ENCODE assay signal across 35 cellular contexts in the genomic region with DNA sequence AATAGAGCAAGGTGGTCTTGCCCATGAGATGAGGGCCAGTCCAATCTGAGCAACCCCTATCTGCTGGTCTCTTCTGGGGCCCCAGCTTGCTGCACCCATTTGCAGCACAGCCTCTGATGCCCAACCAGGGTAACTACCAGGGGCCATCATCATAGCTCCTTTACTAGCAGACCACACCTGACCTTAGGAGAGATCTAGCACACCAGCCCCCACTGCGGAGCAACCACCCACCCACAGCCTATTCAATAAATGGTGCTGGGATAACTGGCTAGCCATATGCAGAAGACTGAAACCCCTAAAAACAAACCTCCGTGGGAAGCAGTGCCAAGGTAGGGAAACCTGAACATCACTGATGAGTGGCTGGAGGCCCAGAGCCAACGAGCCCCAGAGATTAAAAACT.
"Had no signal": no experiment of that assay in that cellular context is flagged by ENCODE, and none has a peak within 500 bp of the region (broad histone marks: within the 10 kb centered on the region; RNA-seq: fewer than 3 reads in every experiment).

No MANE protein-coding gene starts in this region.

- H3K9me3 Mint-ChIP-seq: activated naive CD4-positive, alpha-beta T cell treated with anti-CD3 and anti-CD28 coated beads for 36 hours; activated naive CD8-positive, alpha-beta T cell treated with anti-CD3 and anti-CD28 coated beads, Interleukin-2, amount 50 U/mL, for 24 hours; activated T-cell treated with anti-CD3 and anti-CD28 coated beads, Interleukin-2, amount 50 U/mL, for 24 hours; activated T-cell treated with anti-CD3 and anti-CD28 coated beads, Interleukin-2, amount 50 U/mL, for 4 hours; activated T-helper 1 cell treated with anti-CD3 and anti-CD28 coated beads, Interleukin-12 subunit alpha, Interleukin-12 subunit beta, Interleukin-2, Interleukin-4 antibody, amounts not matched to agents 30 ng/mL and 10 ng/mL and 1 ng/mL, durations not matched to agents 14 hours and 24 hours and 36 hours; activated T-helper 17 cell treated with anti-CD3 and anti-CD28 coated beads, Interleukin-2, amount 50 U/mL, for 72 hours; central memory CD8-positive, alpha-beta T cell had no signal

- H3K4me1 Mint-ChIP-seq: activated naive CD4-positive, alpha-beta T cell treated with anti-CD3 and anti-CD28 coated beads, Interleukin-2, amount 50 U/mL, for 24 hours; activated T-helper 17 cell treated with anti-CD3 and anti-CD28 coated beads, Interleukin-2, amount 50 U/mL, for 72 hours; brain; central memory CD8-positive, alpha-beta T cell had no signal

- DNase-seq: activated effector memory CD4-positive, alpha-beta T cell treated with anti-CD3 and anti-CD28 coated beads, Interleukin-2, amount 50 U/mL, for 16 hours; activated effector memory CD4-positive, alpha-beta T cell treated with Interleukin-2 at 50 U/mL for 16 hours; activated gamma-delta T cell; activated gamma-delta T cell treated with Interleukin-2 at 50 U/mL for 16 hours; activated naive CD4-positive, alpha-beta T cell; activated naive CD4-positive, alpha-beta T cell treated with anti-CD3 and anti-CD28 coated beads for 36 hours; activated naive CD4-positive, alpha-beta T cell treated with anti-CD3 and anti-CD28 coated beads, Interleukin-2, amount 10 ng/mL, durations not matched to agents 7 days and 5 days; activated naive CD4-positive, alpha-beta T cell treated with anti-CD3 and anti-CD28 coated beads, Interleukin-2, amount 50 U/mL, for 16 hours; activated naive CD4-positive, alpha-beta T cell treated with Interleukin-2 at 50 U/mL for 16 hours; activated naive CD8-positive, alpha-beta T cell treated with anti-CD3 and anti-CD28 coated beads for 36 hours; activated naive CD8-positive, alpha-beta T cell treated with anti-CD3 and anti-CD28 coated beads, Interleukin-2, amount 10 ng/mL, durations not matched to agents 7 days and 5 days; activated naive CD8-positive, alpha-beta T cell treated with anti-CD3 and anti-CD28 coated beads, Interleukin-2, amount 50 U/mL, for 24 hours; activated T-cell treated with anti-CD3 and anti-CD28 coated beads, Interleukin-2, amount 50 U/mL, for 1 hour; activated T-cell treated with anti-CD3 and anti-CD28 coated beads, Interleukin-2, amount 50 U/mL, for 24 hours; activated T-cell treated with anti-CD3 and anti-CD28 coated beads, Interleukin-2, amount 50 U/mL, for 4 hours; activated T-cell treated with anti-CD3 and anti-CD28 coated beads, Interleukin-2, amount 50 U/mL, for 48 hours; activated T-cell treated with anti-CD3 and anti-CD28 coated beads, Interleukin-2, amount 50 U/mL, for 72 hours; adrenal gland; amniotic stem cell; amygdala; anterior cingulate cortex; aorta; body of pancreas; brain microvascular endothelial cell; caudate nucleus; central memory CD4-positive, alpha-beta T cell; cerebellar nuclear complex had no signal

- ATAC-seq: activated naive CD4-positive, alpha-beta T cell treated with anti-CD3 and anti-CD28 coated beads, Interleukin-2, amount 50 U/mL, for 72 hours; activated naive CD8-positive, alpha-beta T cell treated with anti-CD3 and anti-CD28 coated beads, Interleukin-2, amount 50 U/mL, for 24 hours; activated T-cell treated with anti-CD3 and anti-CD28 coated beads, Interleukin-2, amount 50 U/mL, for 4 hours; activated T-cell treated with anti-CD3 and anti-CD28 coated beads, Interleukin-2, amount 50 U/mL, for 72 hours; activated T-helper 17 cell treated with anti-CD3 and anti-CD28 coated beads, Interleukin-2, amount 50 U/mL, for 72 hours; body of pancreas had no signal

- H3K27me3 Mint-ChIP-seq: activated naive CD4-positive, alpha-beta T cell treated with anti-CD3 and anti-CD28 coated beads, Interleukin-2, amount 10 ng/mL, durations not matched to agents 7 days and 5 days had no signal

- H3K27ac Mint-ChIP-seq: activated naive CD4-positive, alpha-beta T cell treated with anti-CD3 and anti-CD28 coated beads for 36 hours; activated naive CD4-positive, alpha-beta T cell treated with anti-CD3 and anti-CD28 coated beads, Interleukin-2, amount 10 ng/mL, durations not matched to agents 7 days and 5 days; activated naive CD4-positive, alpha-beta T cell treated with anti-CD3 and anti-CD28 coated beads, Interleukin-2, amount 50 U/mL, for 24 hours; activated naive CD4-positive, alpha-beta T cell treated with anti-CD3 and anti-CD28 coated beads, Interleukin-2, amount 50 U/mL, for 72 hours; activated naive CD8-positive, alpha-beta T cell; activated naive CD8-positive, alpha-beta T cell treated with anti-CD3 and anti-CD28 coated beads for 36 hours; activated naive CD8-positive, alpha-beta T cell treated with anti-CD3 and anti-CD28 coated beads, Interleukin-2, amount 10 ng/mL, durations not matched to agents 7 days and 5 days; activated naive CD8-positive, alpha-beta T cell treated with anti-CD3 and anti-CD28 coated beads, Interleukin-2, amount 50 U/mL, for 24 hours; activated T-cell treated with anti-CD3 and anti-CD28 coated beads, Interleukin-2, amount 50 U/mL, for 24 hours; activated T-cell treated with anti-CD3 and anti-CD28 coated beads, Interleukin-2, amount 50 U/mL, for 72 hours; activated T-helper 1 cell treated with anti-CD3 and anti-CD28 coated beads, Interleukin-12 subunit alpha, Interleukin-12 subunit beta, Interleukin-2, Interleukin-4 antibody, amounts not matched to agents 30 ng/mL and 10 ng/mL and 1 ng/mL, durations not matched to agents 14 hours and 24 hours and 36 hours; activated T-helper 17 cell treated with anti-CD3 and anti-CD28 coated beads, Interleukin-2, amount 50 U/mL, for 72 hours; activated T-helper 2 cell treated with anti-CD3 and anti-CD28 coated beads, Interferon-gamma antibody, Interleukin-2, Interleukin-4, amounts not matched to agents 10 μg/mL and 5 μg/mL and 100 μg/mL, durations not matched to agents 14 hours and 24 hours and 36 hours; brain had no signal

- H3K36me3 Mint-ChIP-seq: activated naive CD4-positive, alpha-beta T cell treated with anti-CD3 and anti-CD28 coated beads, Interleukin-2, amount 50 U/mL, for 24 hours; activated naive CD4-positive, alpha-beta T cell treated with anti-CD3 and anti-CD28 coated beads, Interleukin-2, amount 50 U/mL, for 72 hours; activated naive CD8-positive, alpha-beta T cell; activated naive CD8-positive, alpha-beta T cell treated with anti-CD3 and anti-CD28 coated beads for 36 hours; activated naive CD8-positive, alpha-beta T cell treated with anti-CD3 and anti-CD28 coated beads, Interleukin-2, amount 10 ng/mL, durations not matched to agents 7 days and 5 days; brain had no signal

- H3K4me3 Mint-ChIP-seq: activated naive CD4-positive, alpha-beta T cell treated with anti-CD3 and anti-CD28 coated beads for 36 hours; activated naive CD4-positive, alpha-beta T cell treated with anti-CD3 and anti-CD28 coated beads, Interleukin-2, amount 10 ng/mL, durations not matched to agents 7 days and 5 days; activated naive CD4-positive, alpha-beta T cell treated with anti-CD3 and anti-CD28 coated beads, Interleukin-2, amount 50 U/mL, for 24 hours; activated naive CD8-positive, alpha-beta T cell; activated naive CD8-positive, alpha-beta T cell treated with anti-CD3 and anti-CD28 coated beads for 36 hours; activated naive CD8-positive, alpha-beta T cell treated with anti-CD3 and anti-CD28 coated beads, Interleukin-2, amount 10 ng/mL, durations not matched to agents 7 days and 5 days; activated naive CD8-positive, alpha-beta T cell treated with anti-CD3 and anti-CD28 coated beads, Interleukin-2, amount 50 U/mL, for 24 hours; activated T-cell treated with anti-CD3 and anti-CD28 coated beads, Interleukin-2, amount 50 U/mL, for 24 hours; activated T-cell treated with anti-CD3 and anti-CD28 coated beads, Interleukin-2, amount 50 U/mL, for 4 hours; activated T-cell treated with anti-CD3 and anti-CD28 coated beads, Interleukin-2, amount 50 U/mL, for 72 hours; activated T-helper 1 cell treated with anti-CD3 and anti-CD28 coated beads, Interleukin-12 subunit alpha, Interleukin-12 subunit beta, Interleukin-2, Interleukin-4 antibody, amounts not matched to agents 30 ng/mL and 10 ng/mL and 1 ng/mL, durations not matched to agents 14 hours and 24 hours and 36 hours; activated T-helper 17 cell treated with anti-CD3 and anti-CD28 coated beads, Interleukin-2, amount 50 U/mL, for 72 hours; brain; central memory CD8-positive, alpha-beta T cell had no signal
